Comparison of ENCODE assay signal across 1 cellular context in the genomic region with DNA sequence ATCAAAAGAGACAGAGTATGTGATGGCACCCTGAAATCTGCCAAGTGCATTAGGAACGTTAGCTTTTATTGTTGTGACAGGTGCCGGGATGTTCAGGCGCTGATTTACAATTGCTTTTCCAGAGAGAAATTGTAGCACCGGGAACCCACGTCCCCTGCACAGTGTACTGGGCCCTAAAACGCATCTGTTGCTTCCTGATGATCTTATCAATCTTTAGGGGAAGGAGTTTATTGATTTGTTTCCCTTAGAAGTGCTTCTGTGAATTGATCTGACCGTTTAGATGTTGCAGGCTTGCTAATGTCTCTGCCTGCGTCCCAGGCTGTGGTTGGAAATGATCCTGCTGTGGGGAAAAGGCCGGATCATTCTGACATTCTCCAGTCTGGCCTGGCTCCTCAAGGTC.
TF ChIP-seq lines count a peak whose summit lies in the region.

No MANE protein-coding gene starts in this region.

TF ChIP-seq in GM23338, 12 proteins besides CTCF, POLR2A, EP300 and RAD21 (continued from another document):
- TF ChIP-seq REST (IDR thresholded peaks at IDR 0.05; ENCODE audit: unreplicated experiment), result no peak
- TF ChIP-seq POLR2AphosphoS5 (IDR thresholded peaks at IDR 0.05; ENCODE audit: low read depth), result no peak
